ENCODE assay signal across 24 cellular contexts in the genomic region with DNA sequence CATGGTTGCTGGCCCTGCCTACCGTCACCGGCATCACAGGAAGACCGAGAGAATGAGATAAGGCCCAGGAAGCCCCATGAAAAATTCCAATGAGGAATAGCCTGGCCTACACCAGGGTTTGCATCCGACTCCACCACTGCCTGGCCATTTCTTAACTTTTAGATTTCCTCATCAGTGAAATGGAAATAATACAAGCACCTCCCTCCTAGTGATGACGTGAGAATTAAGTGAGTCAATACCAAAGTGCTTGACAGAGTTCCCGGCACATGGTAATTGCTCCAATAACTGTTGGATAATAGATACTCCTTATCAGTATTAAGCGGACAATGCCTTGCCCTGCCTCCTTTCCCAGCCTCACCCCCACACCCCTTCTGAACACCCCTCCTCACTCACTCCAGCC.
"Had no signal": no experiment of that assay in that cellular context is flagged by ENCODE, and none has a peak within 500 bp of the region (broad histone marks: within the 10 kb centered on the region; RNA-seq: fewer than 3 reads in every experiment).

No MANE protein-coding gene starts in this region.

- H3K4me1 ChIP-seq: gastroesophageal sphincter, left ventricle myocardium inferior, lower lobe of right lung, pancreas had no signal

- H3K9me3 Mint-ChIP-seq: immature natural killer cell; natural killer cell treated with Interleukin-12 subunit alpha and Interleukin-12 subunit beta and Interleukin-15 and Interleukin-18, amount 100 ng/mL, for 72 hours; neural progenitor cell; stimulated activated naive B cell treated with anti-CD40 and anti-IgM and Interleukin-4, amounts not matched to agents 10 μg/mL and 1 μg/mL and 100 μg/mL, for 72 hours had no signal

- H3K36me3 ChIP-seq: colonic mucosa, esophagus squamous epithelium, gastroesophageal sphincter, left ventricle myocardium inferior, lower lobe of right lung, neural progenitor cell, pancreas, stomach, thoracic aorta, transverse colon had no signal

- H3K9me3 ChIP-seq: colonic mucosa, left ventricle myocardium inferior, lower lobe of right lung, pancreas, thoracic aorta, transverse colon had no signal

- H2AFZ ChIP-seq: neural progenitor cell had no signal

- DNase-seq: colonic mucosa; dermis blood vessel endothelial cell; esophagus squamous epithelium; glutamatergic neuron; immature natural killer cell; left cardiac atrium; left ventricle myocardium inferior; lower lobe of right lung; mesenchymal stem cell; midbrain; occipital lobe; pancreas; right cardiac atrium; stimulated activated CD4-positive, alpha-beta T cell treated with anti-CD3 and anti-CD28 coated beads, Interleukin-4, amount 100 ng/mL, for 1 hour; stimulated activated naive B cell treated with anti-CD40 and anti-IgM and Interleukin-4, amounts not matched to agents 10 μg/mL and 1 μg/mL and 100 μg/mL, for 72 hours; stomach; substantia nigra; transverse colon had no signal

- H3K27ac Mint-ChIP-seq: immature natural killer cell; natural killer cell treated with Interleukin-12 subunit alpha and Interleukin-12 subunit beta and Interleukin-15 and Interleukin-18, amount 100 ng/mL, for 72 hours; neural progenitor cell; progenitor cell of endocrine pancreas had no signal

- H3K27me3 ChIP-seq: colonic mucosa, neural progenitor cell, pancreas had no signal

- H3K4me1 Mint-ChIP-seq: immature natural killer cell had no signal

- ATAC-seq: gastroesophageal sphincter; lower lobe of right lung; natural killer cell treated with Interleukin-12 subunit alpha and Interleukin-12 subunit beta and Interleukin-15 and Interleukin-18, amount 100 ng/mL, for 72 hours; pancreas; right cardiac atrium; stimulated activated naive B cell treated with anti-CD40 and anti-IgM and Interleukin-4, amounts not matched to agents 10 μg/mL and 1 μg/mL and 100 μg/mL, for 72 hours had no signal

- H3K4me3 ChIP-seq: colonic mucosa, esophagus squamous epithelium, gastroesophageal sphincter, left ventricle myocardium inferior, lower lobe of right lung, neural progenitor cell, pancreas, smooth muscle cell, stomach, thoracic aorta, transverse colon had no signal

- H3K27ac ChIP-seq: colonic mucosa, esophagus squamous epithelium, gastroesophageal sphincter, left ventricle myocardium inferior, lower lobe of right lung, neural progenitor cell, pancreas, stomach, thoracic aorta, transverse colon had no signal

- H3K36me3 Mint-ChIP-seq: immature natural killer cell; natural killer cell treated with Interleukin-12 subunit alpha and Interleukin-12 subunit beta and Interleukin-15 and Interleukin-18, amount 100 ng/mL, for 72 hours; neural progenitor cell; stimulated activated naive B cell treated with anti-CD40 and anti-IgM and Interleukin-4, amounts not matched to agents 10 μg/mL and 1 μg/mL and 100 μg/mL, for 72 hours had no signal

- H3K4me2 ChIP-seq: smooth muscle cell had no signal

- H3K4me3 Mint-ChIP-seq: immature natural killer cell; natural killer cell treated with Interleukin-12 subunit alpha and Interleukin-12 subunit beta and Interleukin-15 and Interleukin-18, amount 100 ng/mL, for 72 hours; neural progenitor cell; stimulated activated naive B cell treated with anti-CD40 and anti-IgM and Interleukin-4, amounts not matched to agents 10 μg/mL and 1 μg/mL and 100 μg/mL, for 72 hours had no signal

- H3K9ac ChIP-seq: neural progenitor cell had no signal
